ENCODE assay signal across 24 cellular contexts in genomic region chr3:38008971-38009580, GRCh38. TPM values are rescaled to one million over a fixed set of nuclear protein-coding genes. Genes with fewer than 3 reads are reported as not detected.
DNase-seq lines count a peak whose midpoint lies in the region; FAIRE-seq and TF ChIP-seq lines count a peak whose summit lies in the region.
"Had no signal": no experiment of that assay in that cellular context is flagged by ENCODE, and none has a peak within 500 bp of the region (broad histone marks: within the 10 kb centered on the region; RNA-seq: fewer than 3 reads in every experiment).

No MANE protein-coding gene starts in this region.

- intact Hi-C loops in activated naive CD4-positive, alpha-beta T cell treated with anti-CD3 and anti-CD28 coated beads for 36 hours (cut with micrococcal nuclease) = no loop called here
- intact Hi-C loops in CD14-positive monocyte (cut with micrococcal nuclease) (no loop called here), kidney (cut with DNase I) (no loop called here)

- no peak overlapping the region for H3K4me3 Mint-ChIP-seq in activated naive CD4-positive, alpha-beta T cell treated with anti-CD3 and anti-CD28 coated beads for 36 hours
- H3K4me3 Mint-ChIP-seq in CD14-positive monocyte = no peak overlapping the region
- no peak overlapping the region for H3K4me3 Mint-ChIP-seq in IgD-negative memory B cell
- H3K4me3 Mint-ChIP-seq: CD4-positive, alpha-beta T cell had no signal

- H3K9me3 Mint-ChIP-seq in activated naive CD4-positive, alpha-beta T cell treated with anti-CD3 and anti-CD28 coated beads for 36 hours = no peaks in the 10 kb centered on the region
- H3K9me3 Mint-ChIP-seq in CD14-positive monocyte = no peaks in the 10 kb centered on the region
- H3K9me3 Mint-ChIP-seq in IgD-negative memory B cell = no peaks in the 10 kb centered on the region
- H3K9me3 Mint-ChIP-seq: CD4-positive, alpha-beta T cell had no signal

- no peaks in the 10 kb centered on the region for H3K9me3 ChIP-seq in kidney (ENCODE audit: control insufficient read depth in 1 of 2, low read length in 2 of 2)
- H3K9me3 ChIP-seq: BE2C had no signal

- peaks cover 0 to 8% of the 10 kb centered on the region in 2 donors for H3K4me1 ChIP-seq in kidney (ENCODE audit: control insufficient read depth in 1 of 2, insufficient read depth in 1 of 2, low read depth in 1 of 2, low read length in 2 of 2)
- H3K4me1 ChIP-seq: BE2C had no signal

- H3K36me3 Mint-ChIP-seq in activated naive CD4-positive, alpha-beta T cell treated with anti-CD3 and anti-CD28 coated beads for 36 hours (ENCODE audit: low read depth) = peaks cover 2% of the 10 kb centered on the region
- H3K36me3 Mint-ChIP-seq in CD14-positive monocyte (peaks cover 38 to 51% of the 10 kb centered on the region in 2 donors), IgD-negative memory B cell (no peaks in the 10 kb centered on the region)

- H3K9ac ChIP-seq in kidney (ENCODE audit: low read length in 2 of 2) = no peak overlapping the region
- H3K9ac ChIP-seq: GM23248, KMS-11 had no signal

- H3K4me3 ChIP-seq in kidney (ENCODE audit: low read length in 2 of 2) = no peak overlapping the region
- H3K4me3 ChIP-seq: GM12878, GM23248 had no signal

- DNase-seq in activated naive CD4-positive, alpha-beta T cell treated with anti-CD3 and anti-CD28 coated beads for 36 hours = no peak
- DNase-seq in activated naive CD4-positive, alpha-beta T cell treated with anti-CD3 and anti-CD28 coated beads, Interleukin-2, amount 50 U/mL, for 16 hours = no peak
- DNase-seq in CD14-positive monocyte (ENCODE audit: low spot score) = no peak
- DNase-seq in kidney = peak; percentile 46
- DNase-seq in NCI-H2171 (lab: John Stamatoyannopoulos, UW) = no peak
- DNase-seq in hepatic stellate cell (ENCODE audit: low spot score) = no peak
- no peak for DNase-seq in NCI-H345 (lab: John Stamatoyannopoulos, UW)
- DNase-seq: BE2C; Calu3; CD4-positive, alpha-beta T cell; EL; GM23248; NCI-H1417; NCI-H187; NCI-H2107; NCI-H2227 treated with DMSO at 0.1 percent for 48 hours; NCI-H524; NCI-H82; SHP77 treated with DMSO at 0.1 percent for 48 hours had no signal

- peaks cover 3 to 16% of the 10 kb centered on the region in 2 donors for H3K36me3 ChIP-seq in kidney (ENCODE audit: control insufficient read depth in 1 of 2, insufficient read depth in 2 of 2, low read length in 2 of 2)
- H3K36me3 ChIP-seq: BE2C had no signal

- no peak for FAIRE-seq in kidney (lab: Jason Lieb, UNC)
- FAIRE-seq: A204.1, GM12878 had no signal

- TF ChIP-seq CTCF in CD14-positive monocyte (IDR thresholded peaks at IDR 0.05) = no peak
- TF ChIP-seq CTCF in kidney (IDR thresholded peaks at IDR 0.05; ENCODE audit: borderline replicate concordance, extremely low read depth, insufficient read depth) = no peak

- CTCF ChIA-PET in activated naive CD4-positive, alpha-beta T cell treated with anti-CD3 and anti-CD28 coated beads for 36 hours (lab: Charles Lee) = interaction anchor here (1.0 to 1.2 kb wide), 2 partner anchors 11 to 27 kb away, joined by 3 read pairs; no protein-coding TSS in a partner anchor

- H3K27me3 Mint-ChIP-seq in activated naive CD4-positive, alpha-beta T cell treated with anti-CD3 and anti-CD28 coated beads for 36 hours (ENCODE audit: low read depth) = no peaks in the 10 kb centered on the region
- H3K27me3 Mint-ChIP-seq in CD14-positive monocyte (ENCODE audit: low read depth in 3 of 3) (peaks cover 0 to 3% (median 0%) of the 10 kb centered on the region in 3 donors), IgD-negative memory B cell (no peaks in the 10 kb centered on the region)
- H3K27me3 Mint-ChIP-seq: CD4-positive, alpha-beta T cell had no signal

- H3K27ac ChIP-seq in kidney (ENCODE audit: low read depth in 2 of 2, low read length in 2 of 2) = no peak overlapping the region
- H3K27ac ChIP-seq: GM23248, KMS-11 had no signal

- H3K27ac Mint-ChIP-seq in activated naive CD4-positive, alpha-beta T cell treated with anti-CD3 and anti-CD28 coated beads for 36 hours = peak overlapping the region; percentile 24
- H3K27ac Mint-ChIP-seq in CD14-positive monocyte (peak overlapping the region in 5 of 7 donors; percentile 26 to 69 (median 46)), IgD-negative memory B cell (peak overlapping the region in 2 of 3 donors; percentile 43 to 67)
- H3K27ac Mint-ChIP-seq: CD4-positive, alpha-beta T cell had no signal

- peaks cover 5% of the 10 kb centered on the region for H3K4me1 Mint-ChIP-seq in activated naive CD4-positive, alpha-beta T cell treated with anti-CD3 and anti-CD28 coated beads for 36 hours (ENCODE audit: low read depth)
- H3K4me1 Mint-ChIP-seq in CD14-positive monocyte = peaks cover 26% of the 10 kb centered on the region
- H3K4me1 Mint-ChIP-seq in IgD-negative memory B cell = peaks cover 0 to 8% (median 7%) of the 10 kb centered on the region in 3 donors

RNA-seq across cellular contexts. Expression of gene VILL, which starts 18.5 kb away (rescaled TPM):
- 10 to 100 TPM; 13.7 to 14.2 TPM for total RNA-seq in activated naive CD4-positive, alpha-beta T cell treated with anti-CD3 and anti-CD28 coated beads for 36 hours
- polyA plus RNA-seq in CD14-positive monocyte (1 to 10 TPM; 4.4 to 7.4 TPM), IgD-negative memory B cell (14.9 TPM), kidney (ENCODE audit: insufficient read depth, low read depth, low replicate concordance) (7.4 TPM)
- total RNA-seq in kidney = 7.6 TPM

RNA-seq across cellular contexts. Expression of gene PLCD1, which starts 20.4 kb away (rescaled TPM):
- 10 to 100 TPM; 10.6 to 10.8 TPM for total RNA-seq in activated naive CD4-positive, alpha-beta T cell treated with anti-CD3 and anti-CD28 coated beads for 36 hours
- polyA plus RNA-seq in CD14-positive monocyte (1 to 10 TPM; 4.1 to 6.0 TPM), IgD-negative memory B cell (4.6 TPM), kidney (ENCODE audit: insufficient read depth, low read depth, low replicate concordance) (39.1 TPM)
- total RNA-seq in kidney = 50.0 TPM

RNA-seq across cellular contexts. Expression of gene DLEC1, which starts 29.9 kb away (rescaled TPM):
- total RNA-seq in activated naive CD4-positive, alpha-beta T cell treated with anti-CD3 and anti-CD28 coated beads for 36 hours = under 1 TPM; 0.17 to 0.19 TPM
- polyA plus RNA-seq in CD14-positive monocyte (under 1 TPM; 0.11 to 0.14 TPM), IgD-negative memory B cell (0.28 TPM), kidney (ENCODE audit: insufficient read depth, low read depth, low replicate concordance) (0.52 TPM)
- 3.3 TPM for total RNA-seq in kidney
- total RNA-seq: GM23248, RPMI7951 had no signal
